8 cellular contexts compared by ENCODE assay signal in genomic region chr16:67873435-67874146, GRCh38. TPM values are rescaled to one million over a fixed set of nuclear protein-coding genes. Genes with fewer than 3 reads are reported as not detected.
A peak's percentile ranks its signal among the peaks of the same experiment; 100 is the strongest.
DNase-seq lines count a peak whose midpoint lies in the region; ATAC-seq and TF ChIP-seq lines count a peak whose summit lies in the region.

No MANE protein-coding gene starts in this region.

- H3K27ac ChIP-seq in WERI-Rb-1 (peak overlapping the region; percentile 87), right atrium auricular region (peak overlapping the region; percentile 67 to 83), skin epidermis (peak overlapping the region; percentile 16 to 97 (median 89))

- TF ChIP-seq CTCF in AG04449 (IDR thresholded peaks at IDR 0.05; ENCODE audit: insufficient read depth, low read length, missing control alignments), result no peak
- no peak for TF ChIP-seq CTCF in WERI-Rb-1 (IDR thresholded peaks at IDR 0.05; ENCODE audit: low read depth, low read length)
- no peak for TF ChIP-seq CTCF in right atrium auricular region (IDR thresholded peaks at IDR 0.05)

- peaks cover 0 to 28% of the 10 kb centered on the region in 2 donors for H3K4me1 ChIP-seq in right atrium auricular region

- DNase-seq in AG04449 (ENCODE audit: low read depth, low spot score) (no peak), WERI-Rb-1 (no peak), right atrium auricular region (ENCODE audit: low spot score) (no peak), SW480 (ENCODE audit: low spot score) (no peak)

- H3K4me3 ChIP-seq in AG04449 (ENCODE audit: low read depth, low read length) (peak overlapping the region; percentile 68), WERI-Rb-1 (ENCODE audit: low read depth, low read length) (peak overlapping the region; percentile 87), right atrium auricular region (peak overlapping the region; percentile 82 to 86), skin epidermis (peak overlapping the region; percentile 86 to 99 (median 96))

- POLR2A ChIA-PET in AG04449 (lab: Yijun Ruan, JAX), result interaction anchor here (1.0 to 1.2 kb wide), 3 partner anchors 11 to 29 kb away, joined by 3 to 4 read pairs (median 3); no protein-coding TSS in a partner anchor

- ATAC-seq in GM21423 (IDR thresholded peaks at IDR 0.05; ENCODE audit: unreplicated experiment) (peak; percentile 12), GM19328 (IDR thresholded peaks at IDR 0.05; ENCODE audit: unreplicated experiment) (no peak), HG03378 (IDR thresholded peaks at IDR 0.05; ENCODE audit: unreplicated experiment) (no peak)

- H3K9me3 ChIP-seq in WERI-Rb-1 (ENCODE audit: severe bottlenecking), result no peaks in the 10 kb centered on the region
- H3K9me3 ChIP-seq in right atrium auricular region, result no peaks in the 10 kb centered on the region

- H3K36me3 ChIP-seq in WERI-Rb-1 (peaks cover 71% of the 10 kb centered on the region), right atrium auricular region (peaks cover 61% of the 10 kb centered on the region)

- H3K27me3 ChIP-seq in WERI-Rb-1 (ENCODE audit: insufficient read depth, low read depth, severe bottlenecking) (no peaks in the 10 kb centered on the region), right atrium auricular region (no peaks in the 10 kb centered on the region)

- CTCF ChIA-PET in AG04449 (lab: Yijun Ruan, JAX), result interaction anchor here (0.7 to 4.3 kb wide), 9 partner anchors 9 to 62 kb away, joined by 3 to 67 read pairs (median 5); partner anchors contain the start of gene NRN1L

RNA-seq across cellular contexts. Expression of gene EDC4, which starts 0.7 kb away (rescaled TPM):
- 10 to 100 TPM; 21.2 to 39.5 TPM for total RNA-seq in right atrium auricular region

RNA-seq across cellular contexts. Expression of gene NRN1L, which starts 11.1 kb away (rescaled TPM):
- total RNA-seq in right atrium auricular region, result not detected

RNA-seq across cellular contexts. Expression of gene PSKH1, which starts 19.5 kb away (rescaled TPM):
- 10 to 100 TPM; 18.4 to 23.2 TPM for total RNA-seq in right atrium auricular region

RNA-seq across cellular contexts. Expression of gene CENPT, which starts 26.1 kb away (rescaled TPM):
- 10 to 100 TPM in 1 of 2 donors, 1 to 10 TPM in 1; 8.7 to 19.1 TPM for total RNA-seq in right atrium auricular region

RNA-seq across cellular contexts. Expression of gene NUTF2, which starts 26.9 kb away (rescaled TPM):
- total RNA-seq in right atrium auricular region, result 100 to 1,000 TPM in 1 of 2 donors, 10 to 100 TPM in 1; 44.6 to 132 TPM
